Comparison of ENCODE assay signal across 18 cellular contexts in genomic region chr4:174398728-174399127, GRCh38.
DNase-seq lines count a peak whose midpoint lies in the region; ATAC-seq and TF ChIP-seq lines count a peak whose summit lies in the region.
"Had no signal": no experiment of that assay in that cellular context is flagged by ENCODE, and none has a peak within 500 bp of the region (broad histone marks: within the 10 kb centered on the region; RNA-seq: fewer than 3 reads in every experiment).

No MANE protein-coding gene starts in this region.

- no peak overlapping the region for H3K4me3 ChIP-seq in retinal pigment epithelial cell (ENCODE audit: low read length)
- H3K4me3 ChIP-seq: left ventricle myocardium inferior, PC-9, skin epidermis had no signal

- DNase-seq in EH (ENCODE audit: low read depth) = peak; percentile 16
- peak; percentile 61 for DNase-seq in M059J (ENCODE audit: low read depth)
- DNase-seq in retinal pigment epithelial cell (ENCODE audit: low read depth) = peak; percentile 87
- no peak for DNase-seq in stimulated activated naive CD4-positive, alpha-beta T cell (lab: John Stamatoyannopoulos, UW)
- DNase-seq in posterior cingulate gyrus = no peak
- no peak for DNase-seq in occipital lobe (lab: John Stamatoyannopoulos, UW)
- DNase-seq in activated naive CD4-positive, alpha-beta T cell treated with Interleukin-2 at 50 U/mL for 16 hours = no peak
- DNase-seq: activated T-cell treated with anti-CD3 and anti-CD28 coated beads, Interleukin-2, amount 50 U/mL, for 72 hours; COR-L47; hypothalamus; left ventricle myocardium inferior; NCI-H1105 treated with DMSO at 0.1 percent for 48 hours; NCI-H446; PC-9; substantia nigra; T-cell had no signal

- intact Hi-C loops in posterior cingulate gyrus (cut with DNase I) = no loop called here

- peak; percentile 87 for ATAC-seq in esophagus mucosa
- ATAC-seq: activated T-cell treated with anti-CD3 and anti-CD28 coated beads, Interleukin-2, amount 50 U/mL, for 72 hours; T-cell had no signal

- no peak for TF ChIP-seq CTCF in retinal pigment epithelial cell (conservative IDR thresholded peaks at IDR 0.05; ENCODE audit: low read depth, low read length)

Comparison
In these comparisons a context has a peak if more than half of its experiments do, and no peak if none do; other contexts are left out.
1. DNase-seq: peak in EH (single experiment), M059J (single experiment) and retinal pigment epithelial cell (single experiment); none in stimulated activated naive CD4-positive, alpha-beta T cell (0 of 6), posterior cingulate gyrus (0 of 10), occipital lobe (single experiment) and activated naive CD4-positive, alpha-beta T cell treated with Interleukin-2 at 50 U/mL for 16 hours (single experiment).